ENCODE assay signal across 31 cellular contexts in the genomic region with DNA sequence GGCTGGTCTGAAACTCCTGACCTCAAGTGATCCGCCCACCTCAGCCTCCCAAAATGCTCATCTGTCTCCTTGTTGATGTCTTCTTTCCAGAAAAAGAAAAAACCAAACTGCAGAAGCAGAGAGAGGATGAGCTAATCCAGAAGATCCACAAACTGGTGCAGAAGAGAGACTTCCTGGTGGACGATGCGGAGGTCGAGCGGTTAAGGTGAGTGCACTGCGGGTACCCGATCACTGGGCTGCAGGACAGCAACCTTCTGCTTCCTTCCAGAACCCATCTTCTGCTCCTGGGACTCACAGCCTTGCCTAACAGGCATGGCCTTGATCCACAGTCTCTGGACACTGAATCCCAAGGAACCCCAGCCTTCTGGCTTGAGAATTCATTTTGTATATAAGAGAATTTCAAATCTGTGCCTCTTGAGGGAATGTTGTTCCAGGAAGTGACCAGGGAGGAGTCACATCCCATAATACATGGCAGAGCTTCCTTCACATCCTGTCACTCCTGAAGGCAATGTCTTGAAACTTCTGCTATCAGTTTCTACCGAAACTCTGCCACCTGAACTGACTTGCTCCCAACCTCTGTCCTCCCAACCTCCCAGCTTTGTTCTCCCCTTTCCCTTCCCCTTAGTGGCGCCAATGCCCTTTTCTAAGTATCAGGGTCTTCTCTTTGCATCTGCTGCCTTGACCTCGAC.
DNase-seq lines count a peak whose midpoint lies in the region; ATAC-seq, FAIRE-seq and TF ChIP-seq lines count a peak whose summit lies in the region.
"Had no signal": no experiment of that assay in that cellular context is flagged by ENCODE, and none has a peak within 500 bp of the region (broad histone marks: within the 10 kb centered on the region; RNA-seq: fewer than 3 reads in every experiment).

No MANE protein-coding gene starts in this region.

- peak overlapping the region; percentile 49 to 75 for H3K27ac Mint-ChIP-seq in activated naive CD4-positive, alpha-beta T cell treated with anti-CD3 and anti-CD28 coated beads, Interleukin-2, amount 50 U/mL, for 72 hours
- H3K27ac Mint-ChIP-seq in endothelial cell (ENCODE audit: unreplicated experiment), result no peak overlapping the region
- H3K27ac Mint-ChIP-seq: activated CD4-positive, alpha-beta memory T cell treated with anti-CD3 and anti-CD28 coated beads for 36 hours; CD4-positive, alpha-beta T cell had no signal

- H3K9me3 ChIP-seq in small intestine (ENCODE audit: control insufficient read depth, low read depth), result no peaks in the 10 kb centered on the region
- H3K9me3 ChIP-seq in adrenal gland (replicated peaks in 1 of 3), result no peaks in the 10 kb centered on the region
- H3K9me3 ChIP-seq: suprapubic skin had no signal

- intact Hi-C loops in adrenal gland (cut with DNase I), result no loop called here

- H3K9me3 Mint-ChIP-seq in activated naive CD4-positive, alpha-beta T cell treated with anti-CD3 and anti-CD28 coated beads, Interleukin-2, amount 50 U/mL, for 72 hours, result peaks cover 4 to 31% of the 10 kb centered on the region in 2 donors
- H3K9me3 Mint-ChIP-seq in endothelial cell (ENCODE audit: unreplicated experiment), result peaks cover 14% of the 10 kb centered on the region

- TF ChIP-seq CTCF in endothelial cell (IDR thresholded peaks at IDR 0.05; ENCODE audit: unreplicated experiment), result no peak
- no peak for TF ChIP-seq CTCF in adrenal gland (IDR thresholded peaks at IDR 0.05)

- peaks cover 22% of the 10 kb centered on the region for H3K4me1 Mint-ChIP-seq in endothelial cell (ENCODE audit: unreplicated experiment)

- H3K36me3 ChIP-seq in small intestine (ENCODE audit: control insufficient read depth in 2 of 2, insufficient read depth in 2 of 2, low read length in 2 of 2) (no peaks in the 10 kb centered on the region), adrenal gland (replicated peaks in 1 of 2) (no peaks in the 10 kb centered on the region)

- TF ChIP-seq POLR2A in adrenal gland (IDR thresholded peaks at IDR 0.05), result no peak

- FAIRE-seq in small intestine (lab: Jason Lieb, UNC), result no peak
- FAIRE-seq: GM12878, RCC 7860 had no signal

- ATAC-seq in activated naive CD4-positive, alpha-beta T cell treated with anti-CD3 and anti-CD28 coated beads, Interleukin-2, amount 50 U/mL, for 72 hours, result no peak
- ATAC-seq: activated CD4-positive, CD25-positive, alpha-beta regulatory T cell treated with anti-CD3 and anti-CD28 coated beads, Interleukin-2, amount 50 U/mL, for 24 hours; GM12878; HCT116; left ventricle myocardium superior; naive thymus-derived CD4-positive, alpha-beta T cell; T-cell had no signal

- 85 to 90% (median 86%) methylated on average over 10 of the region's 10 CpGs for WGBS in small intestine, 3 donors
- 84 to 92% (median 87%) methylated on average over 10 of the region's 10 CpGs for WGBS in adrenal gland, 4 donors

- H3K4me3 Mint-ChIP-seq in endothelial cell (ENCODE audit: unreplicated experiment), result peak overlapping the region; percentile 4
- H3K4me3 Mint-ChIP-seq: activated CD4-positive, alpha-beta memory T cell treated with anti-CD3 and anti-CD28 coated beads for 36 hours; CD4-positive, alpha-beta T cell; central memory CD8-positive, alpha-beta T cell; naive thymus-derived CD4-positive, alpha-beta T cell; T-cell had no signal

- H3K27ac ChIP-seq in small intestine (ENCODE audit: low read depth in 1 of 2, low read length in 1 of 2) (peak overlapping the region in 1 of 2 donors; percentile 34), adrenal gland (peak overlapping the region in 1 of 5 donors; percentile 11)
- H3K27ac ChIP-seq: SJSA1, suprapubic skin had no signal

- DNase-seq in activated naive CD4-positive, alpha-beta T cell treated with anti-CD3 and anti-CD28 coated beads, Interleukin-2, amount 50 U/mL, for 72 hours (ENCODE audit: low spot score in 2 of 2), result no peak
- no peak for DNase-seq in activated naive CD4-positive, alpha-beta T cell treated with anti-CD3 and anti-CD28 coated beads, Interleukin-2, amount 50 U/mL, for 16 hours
- peak; percentile 8 for DNase-seq in OCI-M1 (lab: John Stamatoyannopoulos, UW)
- no peak for DNase-seq in endothelial cell (ENCODE audit: low spot score)
- DNase-seq in small intestine, result peak; percentile 24
- DNase-seq in activated CD4-positive, alpha-beta T cell treated with anti-CD3 and anti-CD28 coated beads, Interleukin-2, amount 50 U/mL, for 1 hour, result no peak
- DNase-seq in NCI-H1417 (lab: John Stamatoyannopoulos, UW), result no peak
- DNase-seq in adrenal gland, result no peak
- DNase-seq: 8988T; activated CD4-positive, alpha-beta memory T cell treated with anti-CD3 and anti-CD28 coated beads for 36 hours; activated effector memory CD4-positive, alpha-beta T cell treated with Interleukin-2 at 50 U/mL for 16 hours; CD4-positive, alpha-beta T cell; DMS 273 treated with DMSO at 0.1 percent for 48 hours; dorsolateral prefrontal cortex; EL; Kasumi-1; left ventricle myocardium superior; midbrain; naive thymus-derived CD4-positive, alpha-beta T cell; NCI-H1092; NCI-H187 treated with DMSO at 0.1 percent for 48 hours; NCI-H524 treated with DMSO at 0.1 percent for 48 hours; stimulated activated CD4-positive, alpha-beta T cell treated with anti-CD3 and anti-CD28 coated beads, Interleukin-4, amount 100 ng/mL, for 1 hour; T-cell had no signal

- peaks cover 2% of the 10 kb centered on the region for H3K27me3 Mint-ChIP-seq in endothelial cell (ENCODE audit: unreplicated experiment)
- H3K27me3 Mint-ChIP-seq: activated CD4-positive, alpha-beta memory T cell treated with anti-CD3 and anti-CD28 coated beads for 36 hours; CD4-positive, alpha-beta T cell; central memory CD8-positive, alpha-beta T cell; naive thymus-derived CD4-positive, alpha-beta T cell; T-cell had no signal

- no peak overlapping the region for H3K4me3 ChIP-seq in small intestine (ENCODE audit: low read depth in 1 of 2, low read length in 2 of 2)
- H3K4me3 ChIP-seq in adrenal gland, result no peak overlapping the region
- H3K4me3 ChIP-seq: dorsolateral prefrontal cortex, GM12878, SJSA1, suprapubic skin had no signal

- H3K4me1 ChIP-seq in small intestine (ENCODE audit: control insufficient read depth in 2 of 2, insufficient read depth in 1 of 2, low read depth in 1 of 2, low read length in 1 of 2) (peaks cover 0 to 3% of the 10 kb centered on the region in 2 donors), adrenal gland (replicated peaks in 1 of 2) (no peaks in the 10 kb centered on the region)
- H3K4me1 ChIP-seq: SJSA1 had no signal

- H3K27me3 ChIP-seq in small intestine (ENCODE audit: control insufficient read depth in 2 of 2, insufficient read depth in 2 of 2, low read length in 2 of 2) (no peaks in the 10 kb centered on the region), adrenal gland (no peaks in the 10 kb centered on the region)
- H3K27me3 ChIP-seq: dorsolateral prefrontal cortex, SJSA1, suprapubic skin had no signal

- H3K36me3 Mint-ChIP-seq in activated naive CD4-positive, alpha-beta T cell treated with anti-CD3 and anti-CD28 coated beads, Interleukin-2, amount 50 U/mL, for 72 hours, result peaks cover 30 to 40% of the 10 kb centered on the region in 2 donors
- H3K36me3 Mint-ChIP-seq in endothelial cell (ENCODE audit: low read depth, unreplicated experiment), result peaks cover 14% of the 10 kb centered on the region

Comparison
In these comparisons a context has a peak if more than half of its experiments do, and no peak if none do; other contexts are left out.
1. DNase-seq: peak in OCI-M1 (single experiment) and small intestine (single experiment); none in activated naive CD4-positive, alpha-beta T cell treated with anti-CD3 and anti-CD28 coated beads, Interleukin-2, amount 50 U/mL, for 72 hours (0 of 2), activated naive CD4-positive, alpha-beta T cell treated with anti-CD3 and anti-CD28 coated beads, Interleukin-2, amount 50 U/mL, for 16 hours (single experiment), endothelial cell (single experiment), activated CD4-positive, alpha-beta T cell treated with anti-CD3 and anti-CD28 coated beads, Interleukin-2, amount 50 U/mL, for 1 hour (single experiment), NCI-H1417 (0 of 3) and adrenal gland (0 of 7).